ENCODE assay signal across 15 cellular contexts in the genomic region with DNA sequence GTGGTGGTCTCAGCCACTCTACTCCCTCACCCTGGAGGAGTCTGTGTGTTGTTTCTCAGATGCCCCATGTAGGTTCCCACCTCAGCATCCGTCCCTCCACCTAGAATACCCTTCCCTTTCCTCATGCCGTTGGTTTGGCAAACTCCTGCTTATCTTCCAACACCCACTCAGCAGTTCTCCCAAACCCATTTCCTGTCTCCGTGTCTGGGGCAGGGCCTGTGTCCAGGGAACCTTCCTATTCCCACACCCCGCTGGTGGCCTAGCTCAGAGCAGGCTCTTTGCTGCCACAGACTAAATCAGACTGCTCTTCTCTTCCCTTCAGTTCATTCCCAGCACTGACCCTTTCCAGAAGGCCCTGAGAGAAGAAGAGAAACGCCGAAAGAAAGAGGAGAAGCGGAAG. TPM values are rescaled to one million over a fixed set of nuclear protein-coding genes. Genes with fewer than 3 reads are reported as not detected.
DNase-seq lines count a peak whose midpoint lies in the region; ATAC-seq and TF ChIP-seq lines count a peak whose summit lies in the region.
"Had no signal": no experiment of that assay in that cellular context is flagged by ENCODE, and none has a peak within 500 bp of the region (broad histone marks: within the 10 kb centered on the region; RNA-seq: fewer than 3 reads in every experiment).

No MANE protein-coding gene starts in this region.

- H3K4me2 ChIP-seq in hepatocyte, result no peak overlapping the region

- intact Hi-C loops in activated CD4-positive, alpha-beta T cell treated with anti-CD3 and anti-CD28 coated beads for 36 hours (cut with DNase I, micrococcal nuclease), result loop anchor here in 1 of 2 experiments (10.0 kb wide), 1 partner anchor 249 kb away; a partner anchor contains a TSS

- CTCF ChIA-PET in activated CD4-positive, alpha-beta T cell treated with anti-CD3 and anti-CD28 coated beads for 36 hours (lab: Charles Lee), result interaction anchor here (1.4 kb wide), 1 partner anchor 32 kb away, joined by 7 read pairs; no protein-coding TSS in a partner anchor
- CTCF ChIA-PET in activated CD8-positive, alpha-beta memory T cell treated with anti-CD3 and anti-CD28 coated beads, Interleukin-2, amount 10 ng/mL, durations not matched to agents 7 days and 5 days (lab: Charles Lee), result interaction anchor here (1.2 to 1.4 kb wide), 3 partner anchors 33 to 121 kb away, joined by 3 to 4 read pairs (median 3); a partner anchor contains a TSS

- no peak for TF ChIP-seq CTCF in hepatocyte (IDR thresholded peaks at IDR 0.05; ENCODE audit: poor library complexity)

- peak overlapping the region; percentile 61 for H3K27ac ChIP-seq in hepatocyte

- H3K27me3 Mint-ChIP-seq in activated CD4-positive, alpha-beta T cell treated with anti-CD3 and anti-CD28 coated beads for 36 hours, result no peaks in the 10 kb centered on the region
- no peaks in the 10 kb centered on the region for H3K27me3 Mint-ChIP-seq in activated naive CD8-positive, alpha-beta T cell treated with anti-CD3 and anti-CD28 coated beads, Interleukin-2, amount 10 ng/mL, durations not matched to agents 7 days and 5 days
- no peaks in the 10 kb centered on the region for H3K27me3 Mint-ChIP-seq in stimulated activated memory B cell treated with anti-CD40 and anti-IgM and Interleukin-4, amounts not matched to agents 10 μg/mL and 1 μg/mL and 100 μg/mL, for 72 hours
- H3K27me3 Mint-ChIP-seq in activated CD8-positive, alpha-beta memory T cell treated with anti-CD3 and anti-CD28 coated beads, Interleukin-2, amount 10 ng/mL, durations not matched to agents 7 days and 5 days, result no peaks in the 10 kb centered on the region

- ATAC-seq in activated CD4-positive, alpha-beta T cell treated with anti-CD3 and anti-CD28 coated beads for 36 hours, result no peak
- no peak for ATAC-seq in activated naive CD8-positive, alpha-beta T cell treated with anti-CD3 and anti-CD28 coated beads, Interleukin-2, amount 10 ng/mL, durations not matched to agents 7 days and 5 days (ENCODE audit: low read depth)
- ATAC-seq in stimulated activated memory B cell treated with anti-CD40 and anti-IgM and Interleukin-4, amounts not matched to agents 10 μg/mL and 1 μg/mL and 100 μg/mL, for 72 hours, result no peak
- ATAC-seq in HG03097 (IDR thresholded peaks at IDR 0.05; ENCODE audit: low FRiP score, unreplicated experiment), result no peak
- ATAC-seq in activated CD8-positive, alpha-beta memory T cell treated with anti-CD3 and anti-CD28 coated beads, Interleukin-2, amount 10 ng/mL, durations not matched to agents 7 days and 5 days, result no peak

- no peak overlapping the region for H3K4me3 ChIP-seq in hepatocyte
- H3K4me3 ChIP-seq: skin epidermis had no signal

- no peaks in the 10 kb centered on the region for H3K79me2 ChIP-seq in hepatocyte

- no peak for DNase-seq in activated CD4-positive, alpha-beta T cell treated with anti-CD3 and anti-CD28 coated beads for 36 hours
- no peak for DNase-seq in activated CD4-positive, alpha-beta T cell treated with anti-CD3 and anti-CD28 coated beads for 48 hours
- no peak for DNase-seq in activated naive CD8-positive, alpha-beta T cell treated with anti-CD3 and anti-CD28 coated beads, Interleukin-2, amount 10 ng/mL, durations not matched to agents 7 days and 5 days
- DNase-seq in hepatocyte (ENCODE audit: low spot score), result no peak
- no peak for DNase-seq in stimulated activated naive CD4-positive, alpha-beta T cell (lab: John Stamatoyannopoulos, UW)
- no peak for DNase-seq in activated CD8-positive, alpha-beta memory T cell treated with anti-CD3 and anti-CD28 coated beads, Interleukin-2, amount 10 ng/mL, durations not matched to agents 7 days and 5 days
- DNase-seq: activated CD4-positive, CD25-positive, alpha-beta regulatory T cell; activated gamma-delta T cell; DMS53; effector CD4-positive, alpha-beta T cell; NCI-H446; RPMI8226 had no signal

- H3K27ac Mint-ChIP-seq in activated CD4-positive, alpha-beta T cell treated with anti-CD3 and anti-CD28 coated beads for 36 hours, result peak overlapping the region; percentile 13
- peak overlapping the region; percentile 24 for H3K27ac Mint-ChIP-seq in activated naive CD8-positive, alpha-beta T cell treated with anti-CD3 and anti-CD28 coated beads, Interleukin-2, amount 10 ng/mL, durations not matched to agents 7 days and 5 days
- H3K27ac Mint-ChIP-seq in stimulated activated memory B cell treated with anti-CD40 and anti-IgM and Interleukin-4, amounts not matched to agents 10 μg/mL and 1 μg/mL and 100 μg/mL, for 72 hours, result peak overlapping the region; percentile 59
- H3K27ac Mint-ChIP-seq in activated CD8-positive, alpha-beta memory T cell treated with anti-CD3 and anti-CD28 coated beads, Interleukin-2, amount 10 ng/mL, durations not matched to agents 7 days and 5 days, result no peak overlapping the region

- peaks cover 39% of the 10 kb centered on the region for H3K4me1 Mint-ChIP-seq in activated CD4-positive, alpha-beta T cell treated with anti-CD3 and anti-CD28 coated beads for 36 hours
- H3K4me1 Mint-ChIP-seq in activated naive CD8-positive, alpha-beta T cell treated with anti-CD3 and anti-CD28 coated beads, Interleukin-2, amount 10 ng/mL, durations not matched to agents 7 days and 5 days, result peaks cover 20% of the 10 kb centered on the region
- H3K4me1 Mint-ChIP-seq in stimulated activated memory B cell treated with anti-CD40 and anti-IgM and Interleukin-4, amounts not matched to agents 10 μg/mL and 1 μg/mL and 100 μg/mL, for 72 hours, result peaks cover 30% of the 10 kb centered on the region
- H3K4me1 Mint-ChIP-seq in activated CD8-positive, alpha-beta memory T cell treated with anti-CD3 and anti-CD28 coated beads, Interleukin-2, amount 10 ng/mL, durations not matched to agents 7 days and 5 days, result peaks cover 30% of the 10 kb centered on the region

- H3K36me3 ChIP-seq in hepatocyte (replicated peaks; ENCODE audit: insufficient read depth, low read depth), result no peaks in the 10 kb centered on the region

- H3K9me3 Mint-ChIP-seq in activated CD4-positive, alpha-beta T cell treated with anti-CD3 and anti-CD28 coated beads for 36 hours (ENCODE audit: low read depth), result no peaks in the 10 kb centered on the region
- no peaks in the 10 kb centered on the region for H3K9me3 Mint-ChIP-seq in activated naive CD8-positive, alpha-beta T cell treated with anti-CD3 and anti-CD28 coated beads, Interleukin-2, amount 10 ng/mL, durations not matched to agents 7 days and 5 days
- H3K9me3 Mint-ChIP-seq in stimulated activated memory B cell treated with anti-CD40 and anti-IgM and Interleukin-4, amounts not matched to agents 10 μg/mL and 1 μg/mL and 100 μg/mL, for 72 hours, result no peaks in the 10 kb centered on the region
- no peaks in the 10 kb centered on the region for H3K9me3 Mint-ChIP-seq in activated CD8-positive, alpha-beta memory T cell treated with anti-CD3 and anti-CD28 coated beads, Interleukin-2, amount 10 ng/mL, durations not matched to agents 7 days and 5 days (ENCODE audit: low read depth)

- H3K9me2 ChIP-seq in hepatocyte (replicated peaks; ENCODE audit: insufficient read depth), result no peaks in the 10 kb centered on the region

- peaks cover 25% of the 10 kb centered on the region for H3K4me1 ChIP-seq in hepatocyte (ENCODE audit: insufficient read depth)

- no peak overlapping the region for H3K4me3 Mint-ChIP-seq in activated CD4-positive, alpha-beta T cell treated with anti-CD3 and anti-CD28 coated beads for 36 hours
- H3K4me3 Mint-ChIP-seq in activated naive CD8-positive, alpha-beta T cell treated with anti-CD3 and anti-CD28 coated beads, Interleukin-2, amount 10 ng/mL, durations not matched to agents 7 days and 5 days, result no peak overlapping the region
- no peak overlapping the region for H3K4me3 Mint-ChIP-seq in stimulated activated memory B cell treated with anti-CD40 and anti-IgM and Interleukin-4, amounts not matched to agents 10 μg/mL and 1 μg/mL and 100 μg/mL, for 72 hours
- H3K4me3 Mint-ChIP-seq in activated CD8-positive, alpha-beta memory T cell treated with anti-CD3 and anti-CD28 coated beads, Interleukin-2, amount 10 ng/mL, durations not matched to agents 7 days and 5 days, result no peak overlapping the region

- no peaks in the 10 kb centered on the region for H3K9me3 ChIP-seq in hepatocyte (ENCODE audit: low read depth)

- POLR2A ChIA-PET in activated CD4-positive, alpha-beta T cell treated with anti-CD3 and anti-CD28 coated beads for 36 hours (lab: Charles Lee), result no interaction called here
- POLR2A ChIA-PET in activated naive CD8-positive, alpha-beta T cell treated with anti-CD3 and anti-CD28 coated beads, Interleukin-2, amount 10 ng/mL, durations not matched to agents 7 days and 5 days (lab: Charles Lee), result interaction anchor here (1.2 kb wide), 1 partner anchor 44 kb away, joined by 3 read pairs; no protein-coding TSS in a partner anchor

- 70% methylated on average over 7 of the region's 7 CpGs for WGBS in hepatocyte (ENCODE audit: low lambda C conversion rate, missing lambda C conversion rate)

- no peak overlapping the region for H2AFZ ChIP-seq in hepatocyte

- no peaks in the 10 kb centered on the region for H3K27me3 ChIP-seq in hepatocyte

- peaks cover 9% of the 10 kb centered on the region for H3K36me3 Mint-ChIP-seq in activated CD4-positive, alpha-beta T cell treated with anti-CD3 and anti-CD28 coated beads for 36 hours (ENCODE audit: low read depth)
- peaks cover 11% of the 10 kb centered on the region for H3K36me3 Mint-ChIP-seq in activated naive CD8-positive, alpha-beta T cell treated with anti-CD3 and anti-CD28 coated beads, Interleukin-2, amount 10 ng/mL, durations not matched to agents 7 days and 5 days
- H3K36me3 Mint-ChIP-seq in stimulated activated memory B cell treated with anti-CD40 and anti-IgM and Interleukin-4, amounts not matched to agents 10 μg/mL and 1 μg/mL and 100 μg/mL, for 72 hours, result peaks cover 16% of the 10 kb centered on the region
- peaks cover 11% of the 10 kb centered on the region for H3K36me3 Mint-ChIP-seq in activated CD8-positive, alpha-beta memory T cell treated with anti-CD3 and anti-CD28 coated beads, Interleukin-2, amount 10 ng/mL, durations not matched to agents 7 days and 5 days

- no peaks in the 10 kb centered on the region for H4K20me1 ChIP-seq in hepatocyte (ENCODE audit: insufficient read depth, poor library complexity, severe bottlenecking)

RNA-seq across cellular contexts. Expression of a gene that starts 7.5 kb away (rescaled TPM):
- total RNA-seq in activated CD4-positive, alpha-beta T cell treated with anti-CD3 and anti-CD28 coated beads for 36 hours, result 100 to 1,000 TPM; 101 to 105 TPM
- 100 to 1,000 TPM; 108 to 109 TPM for total RNA-seq in activated naive CD8-positive, alpha-beta T cell treated with anti-CD3 and anti-CD28 coated beads, Interleukin-2, amount 10 ng/mL, durations not matched to agents 7 days and 5 days
- total RNA-seq in hepatocyte, result 109 and 114 TPM in 2 replicates
- polyA plus RNA-seq in hepatocyte, result 96.3 and 113 TPM in 2 replicates
- total RNA-seq in activated CD8-positive, alpha-beta memory T cell treated with anti-CD3 and anti-CD28 coated beads, Interleukin-2, amount 10 ng/mL, durations not matched to agents 7 days and 5 days, result 100 to 1,000 TPM; 130 to 135 TPM

RNA-seq across cellular contexts. Expression of a gene that starts 24.9 kb away (rescaled TPM):
- total RNA-seq in activated CD4-positive, alpha-beta T cell treated with anti-CD3 and anti-CD28 coated beads for 36 hours, result 10 to 100 TPM; 14.7 to 15.2 TPM
- total RNA-seq in activated naive CD8-positive, alpha-beta T cell treated with anti-CD3 and anti-CD28 coated beads, Interleukin-2, amount 10 ng/mL, durations not matched to agents 7 days and 5 days, result 10 to 100 TPM; 28.2 to 29.2 TPM
- total RNA-seq in hepatocyte, result 7.2 and 9.2 TPM in 2 replicates
- polyA plus RNA-seq in hepatocyte, result 4.1 and 7.4 TPM in 2 replicates
- 10 to 100 TPM; 25.3 to 27.9 TPM for total RNA-seq in activated CD8-positive, alpha-beta memory T cell treated with anti-CD3 and anti-CD28 coated beads, Interleukin-2, amount 10 ng/mL, durations not matched to agents 7 days and 5 days
